8 cellular contexts compared by ENCODE assay signal in the genomic region with DNA sequence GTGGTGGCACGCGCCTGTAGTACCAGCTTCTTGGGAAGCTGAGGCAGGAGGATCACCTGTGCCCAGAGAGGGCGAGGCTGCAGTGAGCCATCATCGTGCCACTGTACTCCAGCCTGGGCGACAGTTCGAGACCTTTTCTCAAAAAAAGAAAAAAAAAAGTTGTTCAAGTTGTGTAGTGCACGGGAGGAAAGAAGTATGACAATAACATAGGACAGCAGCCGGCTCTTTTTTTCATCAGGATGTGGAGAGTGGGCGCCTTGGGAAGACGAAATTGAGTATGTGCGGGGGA. TPM values are rescaled to one million over a fixed set of nuclear protein-coding genes. Genes with fewer than 3 reads are reported as not detected.
DNase-seq lines count a peak whose midpoint lies in the region; ATAC-seq, FAIRE-seq and TF ChIP-seq lines count a peak whose summit lies in the region.

No MANE protein-coding gene starts in this region.

- H3K27me3 ChIP-seq in keratinocyte (ENCODE audit: control insufficient read depth, extremely low read depth, insufficient read depth, low read length), result no peaks in the 10 kb centered on the region
- no peaks in the 10 kb centered on the region for H3K27me3 ChIP-seq in subcutaneous abdominal adipose tissue (ENCODE audit: control insufficient read depth in 5 of 5, insufficient read depth in 4 of 5, low read length in 5 of 5)

- no peak for FAIRE-seq in keratinocyte (lab: Jason Lieb, UNC)

- ATAC-seq in activated naive CD8-positive, alpha-beta T cell treated with anti-CD3 and anti-CD28 coated beads, Interleukin-2, amount 50 U/mL, for 24 hours, result peak; percentile 21
- ATAC-seq in GM21515 (IDR thresholded peaks at IDR 0.05; ENCODE audit: unreplicated experiment), result no peak

- no peaks in the 10 kb centered on the region for H4K20me1 ChIP-seq in keratinocyte (ENCODE audit: control insufficient read depth, extremely low read depth, insufficient read depth, low read length)

- H3K9ac ChIP-seq in keratinocyte (ENCODE audit: control insufficient read depth, extremely low read depth, insufficient read depth, low read length) (peak overlapping the region; percentile 94), subcutaneous abdominal adipose tissue (ENCODE audit: low read length in 5 of 5) (peak overlapping the region; percentile 0 to 93 (median 70))

- dilution Hi-C loops in keratinocyte (cut with MboI; ENCODE audit: extremely low pct_ligation_motif_present, low sequenced_read_pairs), result no loop called here

- peaks cover 6% of the 10 kb centered on the region for H3K36me3 Mint-ChIP-seq in activated naive CD8-positive, alpha-beta T cell treated with anti-CD3 and anti-CD28 coated beads, Interleukin-2, amount 50 U/mL, for 24 hours (ENCODE audit: low read depth)

- no peaks in the 10 kb centered on the region for H3K9me3 Mint-ChIP-seq in activated naive CD8-positive, alpha-beta T cell treated with anti-CD3 and anti-CD28 coated beads, Interleukin-2, amount 50 U/mL, for 24 hours

- H3K4me3 ChIP-seq in keratinocyte (ENCODE audit: control insufficient read depth in 2 of 3, extremely low read depth in 1 of 3, insufficient read depth in 2 of 3, low read depth in 1 of 3, low read length in 3 of 3), result peak overlapping the region in 2 of 3 experiments; percentile 63 to 87
- peak overlapping the region; percentile 49 to 73 (median 72) for H3K4me3 ChIP-seq in subcutaneous abdominal adipose tissue (ENCODE audit: low read depth in 1 of 5, low read length in 5 of 5)

- peak overlapping the region; percentile 94 for H3K4me3 Mint-ChIP-seq in activated naive CD8-positive, alpha-beta T cell treated with anti-CD3 and anti-CD28 coated beads, Interleukin-2, amount 50 U/mL, for 24 hours

- no peak overlapping the region for H3K27ac ChIP-seq in keratinocyte (ENCODE audit: control insufficient read depth, insufficient read depth, low read length)
- peak overlapping the region; percentile 100 for H3K27ac ChIP-seq in subcutaneous abdominal adipose tissue (ENCODE audit: low read depth, low read length)

- DNase-seq in NCI-H2107 treated with DMSO at 0.1 percent for 48 hours (lab: John Stamatoyannopoulos, UW; ENCODE audit: unreplicated experiment) (peak; percentile 35), NCI-H2107 (lab: John Stamatoyannopoulos, UW) (no peak), keratinocyte (ENCODE audit: low read depth, low spot score) (no peak), dedifferentiated amniotic fluid mesenchymal stem cell (ENCODE audit: extremely low spot score) (no peak), foreskin melanocyte (no peak)
- DNase-seq in activated naive CD8-positive, alpha-beta T cell treated with anti-CD3 and anti-CD28 coated beads, Interleukin-2, amount 50 U/mL, for 24 hours, result no peak

- peak overlapping the region; percentile 99 for H3K4me2 ChIP-seq in keratinocyte (ENCODE audit: control insufficient read depth, extremely low read depth, insufficient read depth, low read depth, low read length)

- H3K36me3 ChIP-seq in keratinocyte (ENCODE audit: control insufficient read depth in 2 of 2, extremely low read depth in 1 of 2, insufficient read depth in 2 of 2, low read length in 2 of 2) (no peaks in the 10 kb centered on the region), subcutaneous abdominal adipose tissue (ENCODE audit: control insufficient read depth in 5 of 5, insufficient read depth in 5 of 5, low read length in 5 of 5) (no peaks in the 10 kb centered on the region)

- H3K9me1 ChIP-seq in keratinocyte (ENCODE audit: control insufficient read depth, extremely low read depth, insufficient read depth, low read length), result no peaks in the 10 kb centered on the region

- H3K27ac Mint-ChIP-seq in activated naive CD8-positive, alpha-beta T cell treated with anti-CD3 and anti-CD28 coated beads, Interleukin-2, amount 50 U/mL, for 24 hours, result peak overlapping the region; percentile 99

- H2AFZ ChIP-seq in keratinocyte (ENCODE audit: control insufficient read depth, low read length), result peak overlapping the region; percentile 95

- H3K79me2 ChIP-seq in keratinocyte (ENCODE audit: control insufficient read depth, insufficient read depth, low read length), result no peaks in the 10 kb centered on the region

- TF ChIP-seq CTCF in keratinocyte (optimal IDR thresholded peaks at IDR 0.05 in 1 of 3, IDR thresholded peaks at IDR 0.05 in 1 of 3, conservative IDR thresholded peaks at IDR 0.05 in 1 of 3; ENCODE audit: extremely low read depth in 1 of 3, insufficient read depth in 2 of 3, low read length in 3 of 3), result no peak

- no peaks in the 10 kb centered on the region for H3K27me3 Mint-ChIP-seq in activated naive CD8-positive, alpha-beta T cell treated with anti-CD3 and anti-CD28 coated beads, Interleukin-2, amount 50 U/mL, for 24 hours

- H3K9me3 ChIP-seq in keratinocyte (ENCODE audit: control insufficient read depth, low read depth, low read length), result no peaks in the 10 kb centered on the region
- no peaks in the 10 kb centered on the region for H3K9me3 ChIP-seq in subcutaneous abdominal adipose tissue (ENCODE audit: control insufficient read depth in 5 of 5, low read length in 5 of 5)

- H3K4me1 Mint-ChIP-seq in activated naive CD8-positive, alpha-beta T cell treated with anti-CD3 and anti-CD28 coated beads, Interleukin-2, amount 50 U/mL, for 24 hours, result peaks cover 89% of the 10 kb centered on the region

- H3K4me1 ChIP-seq in keratinocyte (ENCODE audit: control insufficient read depth, extremely low read depth, insufficient read depth, low read length) (peaks cover 17% of the 10 kb centered on the region), subcutaneous abdominal adipose tissue (ENCODE audit: control insufficient read depth in 5 of 5, insufficient read depth in 5 of 5, low read length in 5 of 5) (peaks cover 0 to 55% (median 36%) of the 10 kb centered on the region in 5 donors)

RNA-seq across cellular contexts. Expression of a gene that starts 36.5 kb away (rescaled TPM):
- polyA plus RNA-seq in keratinocyte, result 65.9 to 151 TPM (median 86.8 TPM) in 3 replicates
- 68.6 TPM for polyA plus RNA-seq in keratinocyte (2011; ENCODE audit: low read depth)
- polyA plus RNA-seq in keratinocyte (2011; cell fraction: cytosol; rRNA removed), result 118 and 127 TPM in 2 replicates
- polyA plus RNA-seq in keratinocyte (2011; cell fraction: nucleus; rRNA removed), result 99.3 and 116 TPM in 2 replicates
- polyA plus RNA-seq in keratinocyte (2012; ENCODE audit: low replicate concordance), result 234 and 283 TPM in 2 replicates
- polyA minus RNA-seq in keratinocyte, result 57.8 to 120 TPM (median 62.8 TPM) in 3 replicates
- polyA minus RNA-seq in keratinocyte (2011; cell fraction: cytosol; rRNA and poly(A)+ RNA removed), result 93.2 TPM
- 30.5 and 40.4 TPM in 2 replicates for polyA minus RNA-seq in keratinocyte (2011; cell fraction: nucleus; rRNA and poly(A)+ RNA removed)
